In genomic region chr3:41148901-41149300, GRCh38 we compare ENCODE assay signal across 16 cellular contexts.
"Had no signal": no experiment of that assay in that cellular context is flagged by ENCODE, and none has a peak within 500 bp of the region (broad histone marks: within the 10 kb centered on the region; RNA-seq: fewer than 3 reads in every experiment).

No MANE protein-coding gene starts in this region.

- H3K27ac Mint-ChIP-seq: activated CD4-positive, alpha-beta T cell treated with anti-CD3 and anti-CD28 coated beads, Interleukin-2, amount 10 ng/mL, durations not matched to agents 7 days and 5 days; activated CD8-positive, alpha-beta T cell treated with anti-CD3 and anti-CD28 coated beads, Interleukin-2, amount 10 ng/mL, durations not matched to agents 7 days and 5 days; activated naive CD4-positive, alpha-beta T cell treated with anti-CD3 and anti-CD28 coated beads, Interleukin-2, amount 10 ng/mL, durations not matched to agents 7 days and 5 days; activated naive CD8-positive, alpha-beta T cell treated with anti-CD3 and anti-CD28 coated beads, Interleukin-2, amount 50 U/mL, for 24 hours; memory B cell; naive B cell had no signal

- H3K4me1 Mint-ChIP-seq: activated CD4-positive, alpha-beta T cell treated with anti-CD3 and anti-CD28 coated beads, Interleukin-2, amount 10 ng/mL, durations not matched to agents 7 days and 5 days; activated naive CD4-positive, alpha-beta T cell treated with anti-CD3 and anti-CD28 coated beads, Interleukin-2, amount 10 ng/mL, durations not matched to agents 7 days and 5 days; activated naive CD8-positive, alpha-beta T cell treated with anti-CD3 and anti-CD28 coated beads, Interleukin-2, amount 50 U/mL, for 24 hours; memory B cell; naive B cell had no signal

- H3K27ac ChIP-seq: epithelial cell of prostate, neutrophil, tibial artery had no signal

- H3K9me3 ChIP-seq: mucosa of descending colon, neutrophil, tibial artery had no signal

- H3K27me3 Mint-ChIP-seq: activated CD4-positive, alpha-beta T cell treated with anti-CD3 and anti-CD28 coated beads, Interleukin-2, amount 10 ng/mL, durations not matched to agents 7 days and 5 days; activated naive CD4-positive, alpha-beta T cell treated with anti-CD3 and anti-CD28 coated beads, Interleukin-2, amount 10 ng/mL, durations not matched to agents 7 days and 5 days; activated naive CD8-positive, alpha-beta T cell treated with anti-CD3 and anti-CD28 coated beads, Interleukin-2, amount 50 U/mL, for 24 hours had no signal

- DNase-seq: activated CD4-positive, alpha-beta T cell treated with anti-CD3 and anti-CD28 coated beads, Interleukin-2, amount 10 ng/mL, durations not matched to agents 7 days and 5 days; activated CD8-positive, alpha-beta T cell treated with anti-CD3 and anti-CD28 coated beads, Interleukin-2, amount 10 ng/mL, durations not matched to agents 7 days and 5 days; activated naive CD4-positive, alpha-beta T cell treated with anti-CD3 and anti-CD28 coated beads, Interleukin-2, amount 10 ng/mL, durations not matched to agents 7 days and 5 days; activated naive CD8-positive, alpha-beta T cell treated with anti-CD3 and anti-CD28 coated beads, Interleukin-2, amount 50 U/mL, for 24 hours; activated T-cell treated with anti-CD3 and anti-CD28 coated beads, Interleukin-2, amount 50 U/mL, for 4 hours; aorta; foreskin fibroblast; mucosa of descending colon; naive B cell; stimulated activated CD4-positive, alpha-beta T cell treated with anti-CD3 and anti-CD28 coated beads, Interleukin-2, amount 100 ng/mL, for 24 hours; stimulated activated naive CD4-positive, alpha-beta T cell treated with Interleukin-2 at 50 U/mL for 16 hours; tibial artery had no signal

- H3K4me3 ChIP-seq: dorsolateral prefrontal cortex, mucosa of descending colon, tibial artery had no signal

- H3K4me1 ChIP-seq: tibial artery had no signal

- H3K36me3 ChIP-seq: neutrophil, tibial artery had no signal

- ATAC-seq: activated CD8-positive, alpha-beta T cell treated with anti-CD3 and anti-CD28 coated beads, Interleukin-2, amount 10 ng/mL, durations not matched to agents 7 days and 5 days; activated naive CD8-positive, alpha-beta T cell treated with anti-CD3 and anti-CD28 coated beads, Interleukin-2, amount 50 U/mL, for 24 hours; activated T-cell treated with anti-CD3 and anti-CD28 coated beads, Interleukin-2, amount 50 U/mL, for 4 hours; mucosa of descending colon had no signal

- H3K36me3 Mint-ChIP-seq: activated naive CD4-positive, alpha-beta T cell treated with anti-CD3 and anti-CD28 coated beads, Interleukin-2, amount 10 ng/mL, durations not matched to agents 7 days and 5 days had no signal

- H3K27me3 ChIP-seq: dorsolateral prefrontal cortex, neutrophil, tibial artery had no signal

- H3K4me3 Mint-ChIP-seq: activated CD4-positive, alpha-beta T cell treated with anti-CD3 and anti-CD28 coated beads, Interleukin-2, amount 10 ng/mL, durations not matched to agents 7 days and 5 days; activated CD8-positive, alpha-beta T cell treated with anti-CD3 and anti-CD28 coated beads, Interleukin-2, amount 10 ng/mL, durations not matched to agents 7 days and 5 days; activated naive CD4-positive, alpha-beta T cell treated with anti-CD3 and anti-CD28 coated beads, Interleukin-2, amount 10 ng/mL, durations not matched to agents 7 days and 5 days; activated naive CD8-positive, alpha-beta T cell treated with anti-CD3 and anti-CD28 coated beads, Interleukin-2, amount 50 U/mL, for 24 hours; activated T-cell treated with anti-CD3 and anti-CD28 coated beads, Interleukin-2, amount 50 U/mL, for 4 hours; memory B cell; naive B cell had no signal
